ENCODE assay signal across 1 cellular context in genomic region chr5:96096724-96097123, GRCh38.
TF ChIP-seq lines count a peak whose summit lies in the region.

No MANE protein-coding gene starts in this region.

TF ChIP-seq in SK-N-SH treated with all-trans-retinoic acid at 6 μM for 48 hours, 23 proteins besides CTCF, POLR2A, EP300 and RAD21 (continued from another document):
- no peak for TF ChIP-seq CSRNP3 (CRISPR knock-in tag; IDR thresholded peaks at IDR 0.05)
- TF ChIP-seq ZNF8 (CRISPR knock-in tag; IDR thresholded peaks at IDR 0.05), result no peak
- no peak for TF ChIP-seq ZFP3 (CRISPR knock-in tag; IDR thresholded peaks at IDR 0.05)
- TF ChIP-seq ISL1 (CRISPR knock-in tag; IDR thresholded peaks at IDR 0.05), result no peak
- TF ChIP-seq, protein P1, sequence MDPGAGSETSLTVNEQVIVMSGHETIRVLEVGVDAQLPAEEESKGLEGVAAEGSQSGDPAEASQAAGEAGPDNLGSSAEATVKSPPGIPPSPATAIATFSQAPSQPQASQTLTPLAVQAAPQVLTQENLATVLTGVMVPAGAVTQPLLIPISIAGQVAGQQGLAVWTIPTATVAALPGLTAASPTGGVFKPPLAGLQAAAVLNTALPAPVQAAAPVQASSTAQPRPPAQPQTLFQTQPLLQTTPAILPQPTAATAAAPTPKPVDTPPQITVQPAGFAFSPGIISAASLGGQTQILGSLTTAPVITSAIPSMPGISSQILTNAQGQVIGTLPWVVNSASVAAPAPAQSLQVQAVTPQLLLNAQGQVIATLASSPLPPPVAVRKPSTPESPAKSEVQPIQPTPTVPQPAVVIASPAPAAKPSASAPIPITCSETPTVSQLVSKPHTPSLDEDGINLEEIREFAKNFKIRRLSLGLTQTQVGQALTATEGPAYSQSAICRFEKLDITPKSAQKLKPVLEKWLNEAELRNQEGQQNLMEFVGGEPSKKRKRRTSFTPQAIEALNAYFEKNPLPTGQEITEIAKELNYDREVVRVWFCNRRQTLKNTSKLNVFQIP (CRISPR knock-in tag; IDR thresholded peaks at IDR 0.05; ENCODE audit: borderline replicate concordance, low read depth), result no peak
- TF ChIP-seq, protein P2, sequence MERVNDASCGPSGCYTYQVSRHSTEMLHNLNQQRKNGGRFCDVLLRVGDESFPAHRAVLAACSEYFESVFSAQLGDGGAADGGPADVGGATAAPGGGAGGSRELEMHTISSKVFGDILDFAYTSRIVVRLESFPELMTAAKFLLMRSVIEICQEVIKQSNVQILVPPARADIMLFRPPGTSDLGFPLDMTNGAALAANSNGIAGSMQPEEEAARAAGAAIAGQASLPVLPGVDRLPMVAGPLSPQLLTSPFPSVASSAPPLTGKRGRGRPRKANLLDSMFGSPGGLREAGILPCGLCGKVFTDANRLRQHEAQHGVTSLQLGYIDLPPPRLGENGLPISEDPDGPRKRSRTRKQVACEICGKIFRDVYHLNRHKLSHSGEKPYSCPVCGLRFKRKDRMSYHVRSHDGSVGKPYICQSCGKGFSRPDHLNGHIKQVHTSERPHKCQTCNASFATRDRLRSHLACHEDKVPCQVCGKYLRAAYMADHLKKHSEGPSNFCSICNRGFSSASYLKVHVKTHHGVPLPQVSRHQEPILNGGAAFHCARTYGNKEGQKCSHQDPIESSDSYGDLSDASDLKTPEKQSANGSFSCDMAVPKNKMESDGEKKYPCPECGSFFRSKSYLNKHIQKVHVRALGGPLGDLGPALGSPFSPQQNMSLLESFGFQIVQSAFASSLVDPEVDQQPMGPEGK (CRISPR knock-in tag; IDR thresholded peaks at IDR 0.05; ENCODE audit: borderline replicate concordance), result no peak
- TF ChIP-seq GLIS3 (CRISPR knock-in tag; IDR thresholded peaks at IDR 0.05), result no peak
- TF ChIP-seq ZFP30 (CRISPR knock-in tag; IDR thresholded peaks at IDR 0.05), result no peak
- TF ChIP-seq CSDC2 (CRISPR knock-in tag; IDR thresholded peaks at IDR 0.05), result no peak
- TF ChIP-seq BACH2 (CRISPR knock-in tag; IDR thresholded peaks at IDR 0.05; ENCODE audit: borderline replicate concordance), result no peak
- TF ChIP-seq OSR1 (CRISPR knock-in tag; IDR thresholded peaks at IDR 0.05), result no peak
TF ChIP-seq in SK-N-SH treated with all-trans-retinoic acid at 6 μM for 48 hours: peak in this region for 0.
